ENCODE assay signal across 36 cellular contexts in the genomic region with DNA sequence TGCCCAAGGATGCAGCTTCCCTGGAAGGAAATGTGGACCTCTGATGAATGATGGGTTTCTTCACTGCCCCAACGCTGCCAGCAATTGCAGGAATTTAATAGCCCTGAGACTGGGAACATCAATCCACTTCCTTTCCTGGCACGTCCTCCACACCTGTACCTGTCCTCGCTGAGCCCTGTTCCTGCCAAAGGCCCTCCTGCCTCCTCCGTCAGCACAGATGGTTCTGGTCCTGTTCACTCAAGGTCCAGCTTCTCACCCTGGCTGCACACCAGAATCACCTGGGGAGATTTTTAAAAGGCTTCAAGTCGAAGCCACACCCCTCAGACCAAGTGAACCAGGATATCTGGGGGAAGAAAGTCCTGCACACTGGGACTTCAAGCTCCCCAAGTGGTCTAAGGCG. TPM values are rescaled to one million over a fixed set of nuclear protein-coding genes. Genes with fewer than 3 reads are reported as not detected.
"Had no signal": no experiment of that assay in that cellular context is flagged by ENCODE, and none has a peak within 500 bp of the region (broad histone marks: within the 10 kb centered on the region; RNA-seq: fewer than 3 reads in every experiment).

No MANE protein-coding gene starts in this region.

- H3K27me3 Mint-ChIP-seq: activated naive CD4-positive, alpha-beta T cell treated with anti-CD3 and anti-CD28 coated beads, Interleukin-2, amount 10 ng/mL, durations not matched to agents 7 days and 5 days; activated naive CD4-positive, alpha-beta T cell treated with anti-CD3 and anti-CD28 coated beads, Interleukin-2, amount 50 U/mL, for 24 hours; activated naive CD8-positive, alpha-beta T cell; activated naive CD8-positive, alpha-beta T cell treated with anti-CD3 and anti-CD28 coated beads for 36 hours; activated naive CD8-positive, alpha-beta T cell treated with anti-CD3 and anti-CD28 coated beads, Interleukin-2, amount 10 ng/mL, durations not matched to agents 7 days and 5 days; activated naive CD8-positive, alpha-beta T cell treated with anti-CD3 and anti-CD28 coated beads, Interleukin-2, amount 50 U/mL, for 24 hours; activated T-cell treated with anti-CD3 and anti-CD28 coated beads, Interleukin-2, amount 50 U/mL, for 24 hours; central memory CD8-positive, alpha-beta T cell had no signal

- H3K4me1 Mint-ChIP-seq: activated naive CD4-positive, alpha-beta T cell treated with anti-CD3 and anti-CD28 coated beads, Interleukin-2, amount 10 ng/mL, durations not matched to agents 7 days and 5 days; activated naive CD4-positive, alpha-beta T cell treated with anti-CD3 and anti-CD28 coated beads, Interleukin-2, amount 50 U/mL, for 24 hours; activated naive CD8-positive, alpha-beta T cell treated with anti-CD3 and anti-CD28 coated beads for 36 hours; activated naive CD8-positive, alpha-beta T cell treated with anti-CD3 and anti-CD28 coated beads, Interleukin-2, amount 10 ng/mL, durations not matched to agents 7 days and 5 days; activated naive CD8-positive, alpha-beta T cell treated with anti-CD3 and anti-CD28 coated beads, Interleukin-2, amount 50 U/mL, for 24 hours; brain; central memory CD8-positive, alpha-beta T cell had no signal

- H3K9me3 Mint-ChIP-seq: activated naive CD4-positive, alpha-beta T cell treated with anti-CD3 and anti-CD28 coated beads, Interleukin-2, amount 50 U/mL, for 24 hours had no signal

- ATAC-seq: activated naive CD4-positive, alpha-beta T cell treated with anti-CD3 and anti-CD28 coated beads, Interleukin-2, amount 50 U/mL, for 72 hours; activated naive CD8-positive, alpha-beta T cell treated with anti-CD3 and anti-CD28 coated beads, Interleukin-2, amount 50 U/mL, for 24 hours; activated T-cell treated with anti-CD3 and anti-CD28 coated beads, Interleukin-2, amount 50 U/mL, for 4 hours; activated T-cell treated with anti-CD3 and anti-CD28 coated beads, Interleukin-2, amount 50 U/mL, for 72 hours; body of pancreas had no signal

- H3K36me3 Mint-ChIP-seq: activated naive CD4-positive, alpha-beta T cell treated with anti-CD3 and anti-CD28 coated beads, Interleukin-2, amount 10 ng/mL, durations not matched to agents 7 days and 5 days; activated naive CD4-positive, alpha-beta T cell treated with anti-CD3 and anti-CD28 coated beads, Interleukin-2, amount 50 U/mL, for 24 hours; activated naive CD8-positive, alpha-beta T cell; activated naive CD8-positive, alpha-beta T cell treated with anti-CD3 and anti-CD28 coated beads for 36 hours; activated naive CD8-positive, alpha-beta T cell treated with anti-CD3 and anti-CD28 coated beads, Interleukin-2, amount 10 ng/mL, durations not matched to agents 7 days and 5 days; brain had no signal

- H3K27ac Mint-ChIP-seq: activated naive CD4-positive, alpha-beta T cell treated with anti-CD3 and anti-CD28 coated beads for 36 hours; activated naive CD4-positive, alpha-beta T cell treated with anti-CD3 and anti-CD28 coated beads, Interleukin-2, amount 10 ng/mL, durations not matched to agents 7 days and 5 days; activated naive CD4-positive, alpha-beta T cell treated with anti-CD3 and anti-CD28 coated beads, Interleukin-2, amount 50 U/mL, for 24 hours; activated naive CD4-positive, alpha-beta T cell treated with anti-CD3 and anti-CD28 coated beads, Interleukin-2, amount 50 U/mL, for 72 hours; activated naive CD8-positive, alpha-beta T cell; activated naive CD8-positive, alpha-beta T cell treated with anti-CD3 and anti-CD28 coated beads for 36 hours; activated naive CD8-positive, alpha-beta T cell treated with anti-CD3 and anti-CD28 coated beads, Interleukin-2, amount 10 ng/mL, durations not matched to agents 7 days and 5 days; activated naive CD8-positive, alpha-beta T cell treated with anti-CD3 and anti-CD28 coated beads, Interleukin-2, amount 50 U/mL, for 24 hours; activated T-cell treated with anti-CD3 and anti-CD28 coated beads, Interleukin-2, amount 50 U/mL, for 24 hours; activated T-cell treated with anti-CD3 and anti-CD28 coated beads, Interleukin-2, amount 50 U/mL, for 72 hours; activated T-helper 1 cell treated with anti-CD3 and anti-CD28 coated beads, Interleukin-12 subunit alpha, Interleukin-12 subunit beta, Interleukin-2, Interleukin-4 antibody, amounts not matched to agents 30 ng/mL and 10 ng/mL and 1 ng/mL, durations not matched to agents 14 hours and 24 hours and 36 hours; activated T-helper 2 cell treated with anti-CD3 and anti-CD28 coated beads, Interferon-gamma antibody, Interleukin-2, Interleukin-4, amounts not matched to agents 10 μg/mL and 5 μg/mL and 100 μg/mL, durations not matched to agents 14 hours and 24 hours and 36 hours; brain had no signal

- DNase-seq: activated effector memory CD4-positive, alpha-beta T cell treated with anti-CD3 and anti-CD28 coated beads, Interleukin-2, amount 50 U/mL, for 16 hours; activated effector memory CD4-positive, alpha-beta T cell treated with Interleukin-2 at 50 U/mL for 16 hours; activated gamma-delta T cell; activated gamma-delta T cell treated with Interleukin-2 at 50 U/mL for 16 hours; activated naive CD4-positive, alpha-beta T cell; activated naive CD4-positive, alpha-beta T cell treated with anti-CD3 and anti-CD28 coated beads for 36 hours; activated naive CD4-positive, alpha-beta T cell treated with anti-CD3 and anti-CD28 coated beads, Interleukin-2, amount 10 ng/mL, durations not matched to agents 7 days and 5 days; activated naive CD4-positive, alpha-beta T cell treated with anti-CD3 and anti-CD28 coated beads, Interleukin-2, amount 50 U/mL, for 16 hours; activated naive CD4-positive, alpha-beta T cell treated with Interleukin-2 at 50 U/mL for 16 hours; activated naive CD8-positive, alpha-beta T cell treated with anti-CD3 and anti-CD28 coated beads for 36 hours; activated naive CD8-positive, alpha-beta T cell treated with anti-CD3 and anti-CD28 coated beads, Interleukin-2, amount 10 ng/mL, durations not matched to agents 7 days and 5 days; activated naive CD8-positive, alpha-beta T cell treated with anti-CD3 and anti-CD28 coated beads, Interleukin-2, amount 50 U/mL, for 24 hours; activated T-cell treated with anti-CD3 and anti-CD28 coated beads, Interleukin-2, amount 50 U/mL, for 1 hour; activated T-cell treated with anti-CD3 and anti-CD28 coated beads, Interleukin-2, amount 50 U/mL, for 24 hours; activated T-cell treated with anti-CD3 and anti-CD28 coated beads, Interleukin-2, amount 50 U/mL, for 4 hours; activated T-cell treated with anti-CD3 and anti-CD28 coated beads, Interleukin-2, amount 50 U/mL, for 48 hours; activated T-cell treated with anti-CD3 and anti-CD28 coated beads, Interleukin-2, amount 50 U/mL, for 72 hours; adrenal gland; amniotic stem cell; amygdala; anterior cingulate cortex; aorta; body of pancreas; brain microvascular endothelial cell; central memory CD4-positive, alpha-beta T cell; cerebellar nuclear complex had no signal

- H3K4me3 Mint-ChIP-seq: activated naive CD4-positive, alpha-beta T cell treated with anti-CD3 and anti-CD28 coated beads for 36 hours; activated naive CD4-positive, alpha-beta T cell treated with anti-CD3 and anti-CD28 coated beads, Interleukin-2, amount 10 ng/mL, durations not matched to agents 7 days and 5 days; activated naive CD4-positive, alpha-beta T cell treated with anti-CD3 and anti-CD28 coated beads, Interleukin-2, amount 50 U/mL, for 24 hours; activated naive CD8-positive, alpha-beta T cell; activated naive CD8-positive, alpha-beta T cell treated with anti-CD3 and anti-CD28 coated beads for 36 hours; activated naive CD8-positive, alpha-beta T cell treated with anti-CD3 and anti-CD28 coated beads, Interleukin-2, amount 10 ng/mL, durations not matched to agents 7 days and 5 days; activated naive CD8-positive, alpha-beta T cell treated with anti-CD3 and anti-CD28 coated beads, Interleukin-2, amount 50 U/mL, for 24 hours; activated T-cell treated with anti-CD3 and anti-CD28 coated beads, Interleukin-2, amount 50 U/mL, for 24 hours; activated T-cell treated with anti-CD3 and anti-CD28 coated beads, Interleukin-2, amount 50 U/mL, for 4 hours; activated T-cell treated with anti-CD3 and anti-CD28 coated beads, Interleukin-2, amount 50 U/mL, for 72 hours; activated T-helper 1 cell treated with anti-CD3 and anti-CD28 coated beads, Interleukin-12 subunit alpha, Interleukin-12 subunit beta, Interleukin-2, Interleukin-4 antibody, amounts not matched to agents 30 ng/mL and 10 ng/mL and 1 ng/mL, durations not matched to agents 14 hours and 24 hours and 36 hours; brain; central memory CD8-positive, alpha-beta T cell had no signal

RNA-seq across cellular contexts. Expression of gene TMEM132C, which starts 38.4 kb away (rescaled TPM):
- total RNA-seq: activated naive CD4-positive, alpha-beta T cell treated with anti-CD3 and anti-CD28 coated beads for 36 hours; activated naive CD4-positive, alpha-beta T cell treated with anti-CD3 and anti-CD28 coated beads, Interleukin-2, amount 50 U/mL, for 72 hours; activated naive CD8-positive, alpha-beta T cell treated with anti-CD3 and anti-CD28 coated beads for 36 hours; activated naive CD8-positive, alpha-beta T cell treated with anti-CD3 and anti-CD28 coated beads, Interleukin-2, amount 10 ng/mL, durations not matched to agents 7 days and 5 days; activated T-cell treated with anti-CD3 and anti-CD28 coated beads, Interleukin-2, amount 50 U/mL, for 4 hours; activated T-cell treated with anti-CD3 and anti-CD28 coated beads, Interleukin-2, amount 50 U/mL, for 72 hours; activated T-helper 1 cell treated with anti-CD3 and anti-CD28 coated beads, Interleukin-12 subunit alpha, Interleukin-12 subunit beta, Interleukin-2, Interleukin-4 antibody, amounts not matched to agents 30 ng/mL and 10 ng/mL and 1 ng/mL, durations not matched to agents 14 hours and 24 hours and 36 hours; activated T-helper 2 cell treated with anti-CD3 and anti-CD28 coated beads, Interferon-gamma antibody, Interleukin-2, Interleukin-4, amounts not matched to agents 10 μg/mL and 5 μg/mL and 100 μg/mL, durations not matched to agents 14 hours and 24 hours and 36 hours; astrocyte; bronchial epithelial cell; chondrocyte had no signal
- polyA plus RNA-seq: aorta had no signal
